In genomic region chr2:7572460-7572859, GRCh38 we compare ENCODE assay signal across 12 cellular contexts.
DNase-seq lines count a peak whose midpoint lies in the region; ATAC-seq lines count a peak whose summit lies in the region.
"Had no signal": no experiment of that assay in that cellular context is flagged by ENCODE, and none has a peak within 500 bp of the region (broad histone marks: within the 10 kb centered on the region; RNA-seq: fewer than 3 reads in every experiment).

No MANE protein-coding gene starts in this region.

- peaks cover 18% of the 10 kb centered on the region for H3K9me3 Mint-ChIP-seq in activated T-helper 1 cell treated with anti-CD3 and anti-CD28 coated beads, Interleukin-12 subunit alpha, Interleukin-12 subunit beta, Interleukin-2, Interleukin-4 antibody, amounts not matched to agents 30 ng/mL and 10 ng/mL and 1 ng/mL, durations not matched to agents 14 hours and 24 hours and 36 hours
- peaks cover 19% of the 10 kb centered on the region in 2 donors for H3K9me3 Mint-ChIP-seq in stimulated activated naive CD8-positive, alpha-beta T cell treated with anti-CD3 and anti-CD28 coated beads, Interleukin-15, amount 100 ng/mL, for 72 hours

- no peaks in the 10 kb centered on the region for H3K27me3 Mint-ChIP-seq in activated T-helper 1 cell treated with anti-CD3 and anti-CD28 coated beads, Interleukin-12 subunit alpha, Interleukin-12 subunit beta, Interleukin-2, Interleukin-4 antibody, amounts not matched to agents 30 ng/mL and 10 ng/mL and 1 ng/mL, durations not matched to agents 14 hours and 24 hours and 36 hours (ENCODE audit: insufficient read depth)
- H3K27me3 Mint-ChIP-seq in stimulated activated naive CD8-positive, alpha-beta T cell treated with anti-CD3 and anti-CD28 coated beads, Interleukin-15, amount 100 ng/mL, for 72 hours = no peaks in the 10 kb centered on the region

- peaks cover 47% of the 10 kb centered on the region for H3K4me1 Mint-ChIP-seq in activated T-helper 1 cell treated with anti-CD3 and anti-CD28 coated beads, Interleukin-12 subunit alpha, Interleukin-12 subunit beta, Interleukin-2, Interleukin-4 antibody, amounts not matched to agents 30 ng/mL and 10 ng/mL and 1 ng/mL, durations not matched to agents 14 hours and 24 hours and 36 hours (ENCODE audit: low read depth)
- H3K4me1 Mint-ChIP-seq in stimulated activated naive CD8-positive, alpha-beta T cell treated with anti-CD3 and anti-CD28 coated beads, Interleukin-15, amount 100 ng/mL, for 72 hours = peaks cover 68% of the 10 kb centered on the region

- DNase-seq in stimulated activated naive CD4-positive, alpha-beta T cell (lab: John Stamatoyannopoulos, UW) = peak; percentile 2 to 55 (median 7)
- DNase-seq in stimulated activated naive CD4-positive, alpha-beta T cell treated with Interleukin-2 at 50 U/mL for 16 hours (lab: John Stamatoyannopoulos, UW) = no peak
- DNase-seq in activated T-helper 1 cell treated with anti-CD3 and anti-CD28 coated beads, Interleukin-12 subunit alpha, Interleukin-12 subunit beta, Interleukin-2, Interleukin-4 antibody, amounts not matched to agents 30 ng/mL and 10 ng/mL and 1 ng/mL, durations not matched to agents 14 hours and 24 hours and 36 hours (ENCODE audit: low spot score) = peak; percentile 5
- DNase-seq in midbrain (lab: John Stamatoyannopoulos, UW) = peak; percentile 4
- DNase-seq in stimulated activated naive CD8-positive, alpha-beta T cell treated with anti-CD3 and anti-CD28 coated beads, Interleukin-15, amount 100 ng/mL, for 72 hours = peak; percentile 32 to 64
- no peak for DNase-seq in mesenteric fat pad (ENCODE audit: low spot score)
- no peak for DNase-seq in kidney glomerular epithelial cell (lab: John Stamatoyannopoulos, UW)
- DNase-seq: activated effector memory CD4-positive, alpha-beta T cell treated with anti-CD3 and anti-CD28 coated beads, Interleukin-2, amount 50 U/mL, for 16 hours; NCI-H2171 treated with DMSO at 0.1 percent for 48 hours; right cardiac atrium; T1000 had no signal

- ATAC-seq in stimulated activated naive CD8-positive, alpha-beta T cell treated with anti-CD3 and anti-CD28 coated beads, Interleukin-15, amount 100 ng/mL, for 72 hours = peak; percentile 53
- ATAC-seq in HG03521 (IDR thresholded peaks at IDR 0.05; ENCODE audit: unreplicated experiment) = no peak
- ATAC-seq: right cardiac atrium had no signal

- no peak overlapping the region for H3K4me3 Mint-ChIP-seq in activated T-helper 1 cell treated with anti-CD3 and anti-CD28 coated beads, Interleukin-12 subunit alpha, Interleukin-12 subunit beta, Interleukin-2, Interleukin-4 antibody, amounts not matched to agents 30 ng/mL and 10 ng/mL and 1 ng/mL, durations not matched to agents 14 hours and 24 hours and 36 hours
- H3K4me3 Mint-ChIP-seq in stimulated activated naive CD8-positive, alpha-beta T cell treated with anti-CD3 and anti-CD28 coated beads, Interleukin-15, amount 100 ng/mL, for 72 hours = peak overlapping the region; percentile 20 to 25

- H3K36me3 Mint-ChIP-seq in activated T-helper 1 cell treated with anti-CD3 and anti-CD28 coated beads, Interleukin-12 subunit alpha, Interleukin-12 subunit beta, Interleukin-2, Interleukin-4 antibody, amounts not matched to agents 30 ng/mL and 10 ng/mL and 1 ng/mL, durations not matched to agents 14 hours and 24 hours and 36 hours (ENCODE audit: low read depth) = peaks cover 27% of the 10 kb centered on the region

- intact Hi-C loops in activated T-helper 1 cell treated with anti-CD3 and anti-CD28 coated beads, Interleukin-12 subunit alpha, Interleukin-12 subunit beta, Interleukin-2, Interleukin-4 antibody, amounts not matched to agents 30 ng/mL and 10 ng/mL and 1 ng/mL, durations not matched to agents 14 hours and 24 hours and 36 hours (cut with micrococcal nuclease) = no loop called here

- peak overlapping the region; percentile 83 for H3K27ac Mint-ChIP-seq in activated T-helper 1 cell treated with anti-CD3 and anti-CD28 coated beads, Interleukin-12 subunit alpha, Interleukin-12 subunit beta, Interleukin-2, Interleukin-4 antibody, amounts not matched to agents 30 ng/mL and 10 ng/mL and 1 ng/mL, durations not matched to agents 14 hours and 24 hours and 36 hours
- H3K27ac Mint-ChIP-seq in stimulated activated naive CD8-positive, alpha-beta T cell treated with anti-CD3 and anti-CD28 coated beads, Interleukin-15, amount 100 ng/mL, for 72 hours = peak overlapping the region in 1 of 2 donors; percentile 59

Comparison
In these comparisons a context has a peak if more than half of its experiments do, and no peak if none do; other contexts are left out.
1. DNase-seq: peak in stimulated activated naive CD4-positive, alpha-beta T cell (6 of 6), activated T-helper 1 cell treated with anti-CD3 and anti-CD28 coated beads, Interleukin-12 subunit alpha, Interleukin-12 subunit beta, Interleukin-2, Interleukin-4 antibody, amounts not matched to agents 30 ng/mL and 10 ng/mL and 1 ng/mL, durations not matched to agents 14 hours and 24 hours and 36 hours (single experiment), midbrain (single experiment) and stimulated activated naive CD8-positive, alpha-beta T cell treated with anti-CD3 and anti-CD28 coated beads, Interleukin-15, amount 100 ng/mL, for 72 hours (2 of 2); none in stimulated activated naive CD4-positive, alpha-beta T cell treated with Interleukin-2 at 50 U/mL for 16 hours (single experiment), mesenteric fat pad (single experiment) and kidney glomerular epithelial cell (single experiment).